In genomic region chr18:14150766-14151165, GRCh38 we compare ENCODE assay signal across 4 cellular contexts. TPM values are rescaled to one million over a fixed set of nuclear protein-coding genes. Genes with fewer than 3 reads are reported as not detected.
DNase-seq lines count a peak whose midpoint lies in the region; ATAC-seq and TF ChIP-seq lines count a peak whose summit lies in the region.
"Not testable (repeated sequence)": the region's sequence is repeated elsewhere in the genome, so short reads cannot be mapped to it uniquely, and the experiment has no call there.

No MANE protein-coding gene starts in this region.

- not testable (repeated sequence) for H3K27me3 ChIP-seq in endodermal cell (ENCODE audit: control insufficient read depth, insufficient read depth, low read length, poor library complexity, severe bottlenecking)

- H3K4me3 ChIP-seq in endodermal cell (ENCODE audit: low read length), result not testable (repeated sequence)

- ATAC-seq in activated naive CD8-positive, alpha-beta T cell treated with anti-CD3 and anti-CD28 coated beads, Interleukin-2, amount 50 U/mL, for 24 hours, result peak; percentile 31
- ATAC-seq in stimulated activated effector memory CD8-positive, alpha-beta T cell treated with anti-CD3 and anti-CD28 coated beads, Interleukin-12 subunit alpha, Interleukin-12 subunit beta, amount 100 ng/mL, for 72 hours, result peak; percentile 5

- not testable (repeated sequence) for H3K9me3 ChIP-seq in endodermal cell (ENCODE audit: control insufficient read depth, low read length)

- H3K4me1 Mint-ChIP-seq in activated naive CD8-positive, alpha-beta T cell treated with anti-CD3 and anti-CD28 coated beads, Interleukin-2, amount 50 U/mL, for 24 hours; endodermal cell; stimulated activated effector memory CD8-positive, alpha-beta T cell treated with anti-CD3 and anti-CD28 coated beads, Interleukin-12 subunit alpha, Interleukin-12 subunit beta, amount 100 ng/mL, for 72 hours: not testable (repeated sequence)

- 88 to 90% methylated on average over 1 to 11 of the region's 11 CpGs for WGBS in endodermal cell (ENCODE audit: insufficient coverage in 1 of 2, insufficient read length in 1 of 2), 2 experiments

- not testable (repeated sequence) for H3K36me3 Mint-ChIP-seq in activated naive CD8-positive, alpha-beta T cell treated with anti-CD3 and anti-CD28 coated beads, Interleukin-2, amount 50 U/mL, for 24 hours (ENCODE audit: low read depth); endodermal cell (ENCODE audit: low read depth); stimulated activated effector memory CD8-positive, alpha-beta T cell treated with anti-CD3 and anti-CD28 coated beads, Interleukin-12 subunit alpha, Interleukin-12 subunit beta, amount 100 ng/mL, for 72 hours

- H3K9ac ChIP-seq in endodermal cell (ENCODE audit: extremely low read depth, low read length, poor library complexity, severe bottlenecking), result not testable (repeated sequence)

- not testable (repeated sequence) for H3K27ac Mint-ChIP-seq in activated naive CD8-positive, alpha-beta T cell treated with anti-CD3 and anti-CD28 coated beads, Interleukin-2, amount 50 U/mL, for 24 hours; endodermal cell; stimulated activated effector memory CD8-positive, alpha-beta T cell treated with anti-CD3 and anti-CD28 coated beads, Interleukin-12 subunit alpha, Interleukin-12 subunit beta, amount 100 ng/mL, for 72 hours

- not testable (repeated sequence) for TF ChIP-seq CTCF in endodermal cell (conservative IDR thresholded peaks at IDR 0.05)

- peak; percentile 20 for DNase-seq in NCI-H146 (lab: John Stamatoyannopoulos, UW)
- not testable (repeated sequence) for DNase-seq in activated naive CD8-positive, alpha-beta T cell treated with anti-CD3 and anti-CD28 coated beads, Interleukin-2, amount 50 U/mL, for 24 hours; stimulated activated effector memory CD8-positive, alpha-beta T cell treated with anti-CD3 and anti-CD28 coated beads, Interleukin-12 subunit alpha, Interleukin-12 subunit beta, amount 100 ng/mL, for 72 hours (ENCODE audit: low spot score in 2 of 2)
- peak; percentile 16 for DNase-seq in endodermal cell

- H3K27ac ChIP-seq in endodermal cell (ENCODE audit: low read depth, low read length), result not testable (repeated sequence)

- H3K36me3 ChIP-seq in endodermal cell (ENCODE audit: control insufficient read depth, insufficient read depth, low read length), result not testable (repeated sequence)

- H3K4me1 ChIP-seq in endodermal cell (ENCODE audit: control insufficient read depth, insufficient read depth, low read length), result not testable (repeated sequence)

- not testable (repeated sequence) for H3K9me3 Mint-ChIP-seq in activated naive CD8-positive, alpha-beta T cell treated with anti-CD3 and anti-CD28 coated beads, Interleukin-2, amount 50 U/mL, for 24 hours; stimulated activated effector memory CD8-positive, alpha-beta T cell treated with anti-CD3 and anti-CD28 coated beads, Interleukin-12 subunit alpha, Interleukin-12 subunit beta, amount 100 ng/mL, for 72 hours
- peaks cover 58% of the 10 kb centered on the region for H3K9me3 Mint-ChIP-seq in endodermal cell

- H3K27me3 Mint-ChIP-seq in activated naive CD8-positive, alpha-beta T cell treated with anti-CD3 and anti-CD28 coated beads, Interleukin-2, amount 50 U/mL, for 24 hours; endodermal cell (ENCODE audit: insufficient read depth): not testable (repeated sequence)

- not testable (repeated sequence) for H3K4me3 Mint-ChIP-seq in activated naive CD8-positive, alpha-beta T cell treated with anti-CD3 and anti-CD28 coated beads, Interleukin-2, amount 50 U/mL, for 24 hours; endodermal cell; stimulated activated effector memory CD8-positive, alpha-beta T cell treated with anti-CD3 and anti-CD28 coated beads, Interleukin-12 subunit alpha, Interleukin-12 subunit beta, amount 100 ng/mL, for 72 hours

RNA-seq across cellular contexts. Expression of gene ZNF519, which starts 18.5 kb away (rescaled TPM):
- total RNA-seq in endodermal cell, result 10 to 100 TPM; 24.6 to 31.9 TPM
- polyA plus RNA-seq in endodermal cell (2013, experiment 1 of 2), result 25.4 TPM
- 29.5 TPM for polyA plus RNA-seq in endodermal cell (2013, experiment 2 of 2)
